ENCODE assay signal across 1 cellular context in genomic region chr19:1425102-1425842, GRCh38.
TF ChIP-seq lines count a peak whose summit lies in the region.

No MANE protein-coding gene starts in this region.

TF ChIP-seq in IMR-90, 13 proteins besides CTCF, POLR2A, EP300 and RAD21:
- TF ChIP-seq CEBPB (IDR thresholded peaks at IDR 0.05; ENCODE audit: low read depth, low read length), result peak; percentile 75
- TF ChIP-seq RFX5 (IDR thresholded peaks at IDR 0.05; ENCODE audit: low read depth, low read length), result no peak
